Comparison of ENCODE assay signal across 25 cellular contexts in the genomic region with DNA sequence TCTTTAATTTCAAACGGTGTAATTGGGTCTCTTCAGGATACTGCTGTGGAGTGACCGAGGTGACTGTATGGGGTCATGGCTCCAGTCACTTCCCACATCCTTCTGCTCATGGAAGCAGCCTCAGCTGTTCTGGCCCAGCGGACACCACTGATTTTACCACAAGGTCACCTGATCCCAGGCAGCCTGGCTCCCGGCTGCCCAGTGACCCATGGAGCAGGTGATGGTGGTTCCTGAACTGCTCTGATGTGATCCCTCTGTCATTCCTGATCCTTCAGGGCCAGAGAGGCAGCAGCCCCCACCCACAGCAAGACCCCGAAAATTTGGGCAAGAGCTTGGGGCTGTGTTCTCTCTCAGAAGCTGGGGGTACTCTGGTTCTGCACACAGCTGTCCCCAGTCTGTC.
"Had no signal": no experiment of that assay in that cellular context is flagged by ENCODE, and none has a peak within 500 bp of the region (broad histone marks: within the 10 kb centered on the region; RNA-seq: fewer than 3 reads in every experiment).

No MANE protein-coding gene starts in this region.

- H3K27ac Mint-ChIP-seq: activated naive CD4-positive, alpha-beta T cell treated with anti-CD3 and anti-CD28 coated beads, Interleukin-2, amount 10 ng/mL, durations not matched to agents 7 days and 5 days; activated naive CD8-positive, alpha-beta T cell treated with anti-CD3 and anti-CD28 coated beads, Interleukin-2, amount 10 ng/mL, durations not matched to agents 7 days and 5 days; immature natural killer cell; memory B cell; natural killer cell treated with Interleukin-12 subunit alpha and Interleukin-12 subunit beta and Interleukin-15 and Interleukin-18, amount 100 ng/mL, for 72 hours; stimulated activated memory B cell treated with anti-CD40 and anti-IgM and Interleukin-4, amounts not matched to agents 10 μg/mL and 1 μg/mL and 100 μg/mL, for 72 hours; stimulated activated naive CD8-positive, alpha-beta T cell treated with anti-CD3 and anti-CD28 coated beads, Interleukin-15, amount 100 ng/mL, for 72 hours; T-helper 1 cell treated with Interleukin-12 subunit alpha and Interleukin-12 subunit beta and Interleukin-4 antibody, amounts not matched to agents 30 μg/mL and 1 μg/mL, for 36 hours had no signal

- H3K4me3 ChIP-seq: heart left ventricle, SK-N-MC, thyroid gland had no signal

- H3K27me3 Mint-ChIP-seq: memory B cell; stimulated activated memory B cell treated with anti-CD40 and anti-IgM and Interleukin-4, amounts not matched to agents 10 μg/mL and 1 μg/mL and 100 μg/mL, for 72 hours had no signal

- H3K9me3 ChIP-seq: thyroid gland had no signal

- H3K9me3 Mint-ChIP-seq: immature natural killer cell; natural killer cell treated with Interleukin-12 subunit alpha and Interleukin-12 subunit beta and Interleukin-15 and Interleukin-18, amount 100 ng/mL, for 72 hours had no signal

- H3K36me3 Mint-ChIP-seq: activated naive CD4-positive, alpha-beta T cell treated with anti-CD3 and anti-CD28 coated beads, Interleukin-2, amount 10 ng/mL, durations not matched to agents 7 days and 5 days had no signal

- H3K27me3 ChIP-seq: heart left ventricle, thyroid gland had no signal

- H3K4me1 Mint-ChIP-seq: activated naive CD4-positive, alpha-beta T cell treated with anti-CD3 and anti-CD28 coated beads, Interleukin-2, amount 10 ng/mL, durations not matched to agents 7 days and 5 days; activated naive CD8-positive, alpha-beta T cell treated with anti-CD3 and anti-CD28 coated beads, Interleukin-2, amount 10 ng/mL, durations not matched to agents 7 days and 5 days; memory B cell; stimulated activated memory B cell treated with anti-CD40 and anti-IgM and Interleukin-4, amounts not matched to agents 10 μg/mL and 1 μg/mL and 100 μg/mL, for 72 hours; stimulated activated naive CD8-positive, alpha-beta T cell treated with anti-CD3 and anti-CD28 coated beads, Interleukin-15, amount 100 ng/mL, for 72 hours had no signal

- H3K4me3 Mint-ChIP-seq: activated naive CD4-positive, alpha-beta T cell treated with anti-CD3 and anti-CD28 coated beads, Interleukin-2, amount 10 ng/mL, durations not matched to agents 7 days and 5 days; activated naive CD8-positive, alpha-beta T cell treated with anti-CD3 and anti-CD28 coated beads, Interleukin-2, amount 10 ng/mL, durations not matched to agents 7 days and 5 days; immature natural killer cell; memory B cell; natural killer cell treated with Interleukin-12 subunit alpha and Interleukin-12 subunit beta and Interleukin-15 and Interleukin-18, amount 100 ng/mL, for 72 hours; stimulated activated memory B cell treated with anti-CD40 and anti-IgM and Interleukin-4, amounts not matched to agents 10 μg/mL and 1 μg/mL and 100 μg/mL, for 72 hours; stimulated activated naive CD8-positive, alpha-beta T cell treated with anti-CD3 and anti-CD28 coated beads, Interleukin-15, amount 100 ng/mL, for 72 hours; T-helper 1 cell treated with Interleukin-12 subunit alpha and Interleukin-12 subunit beta and Interleukin-4 antibody, amounts not matched to agents 30 μg/mL and 1 μg/mL, for 36 hours had no signal

- H3K36me3 ChIP-seq: heart left ventricle, thyroid gland had no signal

- DNase-seq: activated CD4-positive, alpha-beta T cell treated with anti-CD3 and anti-CD28 coated beads for 48 hours; activated CD4-positive, alpha-beta T cell treated with anti-CD3 and anti-CD28 coated beads, Interleukin-2, amount 50 U/mL, for 48 hours; activated gamma-delta T cell; activated naive CD4-positive, alpha-beta T cell treated with anti-CD3 and anti-CD28 coated beads, Interleukin-2, amount 10 ng/mL, durations not matched to agents 7 days and 5 days; activated naive CD8-positive, alpha-beta T cell treated with anti-CD3 and anti-CD28 coated beads, Interleukin-2, amount 10 ng/mL, durations not matched to agents 7 days and 5 days; caudate nucleus; heart left ventricle; hypothalamus; immature natural killer cell; kidney glomerular epithelial cell; left ventricle myocardium superior; small intestine; stimulated activated CD4-positive, alpha-beta T cell treated with anti-CD3 and anti-CD28 coated beads, Interleukin-4, amount 100 ng/mL, for 24 hours; stimulated activated naive CD8-positive, alpha-beta T cell treated with anti-CD3 and anti-CD28 coated beads, Interleukin-15, amount 100 ng/mL, for 72 hours; substantia nigra; SW 1271; T-helper 9 cell; thyroid gland had no signal

- ATAC-seq: heart left ventricle; left ventricle myocardium superior; sciatic nerve; stimulated activated memory B cell treated with anti-CD40 and anti-IgM and Interleukin-4, amounts not matched to agents 10 μg/mL and 1 μg/mL and 100 μg/mL, for 72 hours; stimulated activated naive CD8-positive, alpha-beta T cell treated with anti-CD3 and anti-CD28 coated beads, Interleukin-15, amount 100 ng/mL, for 72 hours had no signal

- H3K27ac ChIP-seq: heart left ventricle, SK-N-MC, thyroid gland, VCaP had no signal
